ENCODE assay signal across 20 cellular contexts in the genomic region with DNA sequence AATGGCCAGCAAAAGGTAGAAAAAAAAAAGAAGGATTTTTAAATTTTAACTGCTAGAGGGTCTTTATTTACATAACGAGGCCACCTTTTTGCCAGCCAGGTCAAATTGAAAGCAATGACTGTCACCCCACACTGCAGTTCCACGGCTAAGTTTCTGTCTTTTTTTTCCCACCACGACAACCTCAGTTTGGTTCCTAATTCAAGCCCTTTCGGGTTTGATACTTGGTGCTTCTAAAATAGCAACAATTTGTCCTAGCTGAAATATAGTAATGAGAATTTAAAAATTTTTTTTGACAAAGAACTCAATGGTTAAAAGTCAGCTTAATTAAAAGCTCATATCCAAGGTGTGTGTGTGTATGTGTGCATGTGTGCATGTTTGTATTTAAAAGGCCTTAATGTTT. TPM values are rescaled to one million over a fixed set of nuclear protein-coding genes. Genes with fewer than 3 reads are reported as not detected.
"Had no signal": no experiment of that assay in that cellular context is flagged by ENCODE, and none has a peak within 500 bp of the region (broad histone marks: within the 10 kb centered on the region; RNA-seq: fewer than 3 reads in every experiment).

No MANE protein-coding gene starts in this region.

- H3K27ac Mint-ChIP-seq: activated naive CD8-positive, alpha-beta T cell treated with anti-CD3 and anti-CD28 coated beads for 36 hours; activated T-helper 1 cell treated with anti-CD3 and anti-CD28 coated beads, Interleukin-12 subunit alpha, Interleukin-12 subunit beta, Interleukin-2, Interleukin-4 antibody, amounts not matched to agents 30 ng/mL and 10 ng/mL and 1 ng/mL, durations not matched to agents 14 hours and 24 hours and 36 hours; brain; memory B cell; natural killer cell had no signal

- H3K36me3 ChIP-seq: colonic mucosa, esophagus squamous epithelium, thoracic aorta, upper lobe of right lung had no signal

- H3K27ac ChIP-seq: colonic mucosa, esophagus squamous epithelium, thoracic aorta, upper lobe of right lung had no signal

- ATAC-seq: left ventricle myocardium superior, natural killer cell, upper lobe of right lung had no signal

- H3K4me1 Mint-ChIP-seq: activated naive CD8-positive, alpha-beta T cell treated with anti-CD3 and anti-CD28 coated beads for 36 hours; brain; memory B cell; natural killer cell had no signal

- H3K27me3 Mint-ChIP-seq: brain, memory B cell had no signal

- H3K36me3 Mint-ChIP-seq: brain, memory B cell, natural killer cell had no signal

- H3K4me3 ChIP-seq: colonic mucosa, esophagus squamous epithelium, thoracic aorta, upper lobe of right lung had no signal

- H3K4me1 ChIP-seq: colonic mucosa, esophagus squamous epithelium, upper lobe of right lung had no signal

- H3K9me3 ChIP-seq: colonic mucosa, thoracic aorta had no signal

- H3K27me3 ChIP-seq: colonic mucosa, esophagus squamous epithelium, upper lobe of right lung had no signal

- H3K4me3 Mint-ChIP-seq: activated naive CD8-positive, alpha-beta T cell treated with anti-CD3 and anti-CD28 coated beads for 36 hours; activated T-helper 1 cell treated with anti-CD3 and anti-CD28 coated beads, Interleukin-12 subunit alpha, Interleukin-12 subunit beta, Interleukin-2, Interleukin-4 antibody, amounts not matched to agents 30 ng/mL and 10 ng/mL and 1 ng/mL, durations not matched to agents 14 hours and 24 hours and 36 hours; brain; memory B cell; natural killer cell had no signal

- DNase-seq: activated CD4-positive, alpha-beta T cell treated with anti-CD3 and anti-CD28 coated beads, Interleukin-2, amount 50 U/mL, for 1 hour; activated CD8-positive, alpha-beta memory T cell treated with anti-CD3 and anti-CD28 coated beads for 24 hours; activated naive CD8-positive, alpha-beta T cell treated with anti-CD3 and anti-CD28 coated beads for 36 hours; central memory CD4-positive, alpha-beta T cell; colonic mucosa; esophagus squamous epithelium; hippocampal formation; kidney; left ventricle myocardium superior; natural killer cell; stimulated activated CD4-positive, alpha-beta T cell treated with anti-CD3 and anti-CD28 coated beads, Interleukin-12 subunit alpha, Interleukin-12 subunit beta, amount 100 ng/mL, for 4 hours; stimulated activated CD4-positive, alpha-beta T cell treated with anti-CD3 and anti-CD28 coated beads, Interleukin-2, amount 100 ng/mL, for 24 hours; upper lobe of right lung had no signal

RNA-seq across cellular contexts. Expression of gene NMS, which starts 16.4 kb away (rescaled TPM):
- total RNA-seq: activated naive CD8-positive, alpha-beta T cell treated with anti-CD3 and anti-CD28 coated beads for 36 hours; activated T-helper 1 cell treated with anti-CD3 and anti-CD28 coated beads, Interleukin-12 subunit alpha, Interleukin-12 subunit beta, Interleukin-2, Interleukin-4 antibody, amounts not matched to agents 30 ng/mL and 10 ng/mL and 1 ng/mL, durations not matched to agents 14 hours and 24 hours and 36 hours; colonic mucosa; esophagus squamous epithelium; fibroblast of villous mesenchyme; kidney; left ventricle myocardium superior; mucosa of gallbladder; natural killer cell; renal cortical epithelial cell; thoracic aorta; upper lobe of right lung had no signal
